Comparison of ENCODE assay signal across 8 cellular contexts in the genomic region with DNA sequence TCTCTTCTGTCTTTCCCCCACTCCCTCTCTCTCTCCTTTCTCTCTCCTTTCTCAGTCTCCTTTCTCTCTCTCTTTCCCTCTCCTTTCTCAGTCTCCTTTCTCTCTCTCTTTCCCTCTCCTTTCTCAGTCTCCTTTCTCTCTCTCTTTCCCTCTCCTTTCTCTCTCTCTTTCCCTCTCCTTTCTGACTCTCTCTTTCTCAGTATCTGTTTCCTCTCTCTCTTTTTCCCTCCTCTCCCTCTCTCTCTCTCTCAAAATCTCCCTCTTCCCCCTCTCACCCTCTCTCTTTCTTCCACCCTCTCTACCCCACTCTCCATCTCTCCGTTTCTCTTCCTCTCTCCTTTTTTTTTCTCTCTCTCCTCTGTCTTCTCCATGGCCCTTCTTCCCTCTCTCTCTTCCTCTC.
"Had no signal": no experiment of that assay in that cellular context is flagged by ENCODE, and none has a peak within 500 bp of the region (broad histone marks: within the 10 kb centered on the region; RNA-seq: fewer than 3 reads in every experiment).

No MANE protein-coding gene starts in this region.

- H2AFZ ChIP-seq: GM23248 had no signal

- H3K4me3 ChIP-seq: GM23248 had no signal

- H3K36me3 Mint-ChIP-seq: IgD-negative memory B cell had no signal

- H3K27ac Mint-ChIP-seq: HFFc6, IgD-negative memory B cell had no signal

- H3K4me3 Mint-ChIP-seq: HFFc6, IgD-negative memory B cell had no signal

- ATAC-seq: HepG2 had no signal

- DNase-seq: GM23248, HCEC 1CT, HFFc6, Kasumi-1, KG1 had no signal

- H3K27ac ChIP-seq: GM23248, HL-60 had no signal
